1 cellular context compared by ENCODE assay signal in the genomic region with DNA sequence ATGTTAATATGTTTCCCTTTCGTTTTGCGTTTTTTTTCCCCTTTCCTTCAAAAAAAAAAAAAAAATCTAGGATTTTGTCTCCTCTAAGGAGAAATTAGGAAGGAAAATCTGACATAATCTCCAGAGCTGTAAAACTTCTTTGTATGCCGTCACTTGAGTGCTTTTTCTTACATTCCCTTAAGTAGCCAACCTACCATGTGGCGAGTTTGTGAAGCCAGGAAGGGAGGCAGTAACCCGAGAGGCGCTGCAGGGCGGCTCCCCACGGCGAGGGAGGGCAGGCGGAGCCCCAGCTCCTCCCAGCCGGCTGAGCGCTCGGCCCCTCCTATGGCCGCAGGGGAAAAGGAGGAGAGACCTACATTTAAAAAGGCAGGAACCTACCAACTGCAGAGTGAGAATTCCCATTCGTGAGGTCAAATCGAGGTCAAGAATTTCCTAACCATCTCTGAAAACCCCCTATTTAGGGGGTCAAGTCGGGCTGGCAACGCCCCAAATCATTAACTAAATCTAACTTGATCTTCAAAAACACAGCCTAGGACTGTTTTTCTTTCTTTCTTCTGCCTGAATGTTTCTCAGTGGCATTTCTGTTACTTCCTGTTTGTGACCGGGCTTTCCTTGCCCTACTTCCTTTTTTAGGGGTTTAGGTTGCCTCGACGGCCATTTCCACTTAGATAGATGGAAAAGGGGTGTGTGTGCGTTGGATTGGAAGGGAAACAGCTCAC.
TF ChIP-seq lines count a peak whose summit lies in the region.

No MANE protein-coding gene starts in this region.

TF ChIP-seq in K562, 482 proteins besides CTCF, POLR2A, EP300 and RAD21 (continued from another document and continues in another):
- TF ChIP-seq ATF1 (CRISPR knock-in tag; IDR thresholded peaks at IDR 0.05) = no peak
- TF ChIP-seq ATF1 (tag; IDR thresholded peaks at IDR 0.05) = peak; percentile 17; the same call in 1 of the 2 replicates
- TF ChIP-seq, protein P1, sequence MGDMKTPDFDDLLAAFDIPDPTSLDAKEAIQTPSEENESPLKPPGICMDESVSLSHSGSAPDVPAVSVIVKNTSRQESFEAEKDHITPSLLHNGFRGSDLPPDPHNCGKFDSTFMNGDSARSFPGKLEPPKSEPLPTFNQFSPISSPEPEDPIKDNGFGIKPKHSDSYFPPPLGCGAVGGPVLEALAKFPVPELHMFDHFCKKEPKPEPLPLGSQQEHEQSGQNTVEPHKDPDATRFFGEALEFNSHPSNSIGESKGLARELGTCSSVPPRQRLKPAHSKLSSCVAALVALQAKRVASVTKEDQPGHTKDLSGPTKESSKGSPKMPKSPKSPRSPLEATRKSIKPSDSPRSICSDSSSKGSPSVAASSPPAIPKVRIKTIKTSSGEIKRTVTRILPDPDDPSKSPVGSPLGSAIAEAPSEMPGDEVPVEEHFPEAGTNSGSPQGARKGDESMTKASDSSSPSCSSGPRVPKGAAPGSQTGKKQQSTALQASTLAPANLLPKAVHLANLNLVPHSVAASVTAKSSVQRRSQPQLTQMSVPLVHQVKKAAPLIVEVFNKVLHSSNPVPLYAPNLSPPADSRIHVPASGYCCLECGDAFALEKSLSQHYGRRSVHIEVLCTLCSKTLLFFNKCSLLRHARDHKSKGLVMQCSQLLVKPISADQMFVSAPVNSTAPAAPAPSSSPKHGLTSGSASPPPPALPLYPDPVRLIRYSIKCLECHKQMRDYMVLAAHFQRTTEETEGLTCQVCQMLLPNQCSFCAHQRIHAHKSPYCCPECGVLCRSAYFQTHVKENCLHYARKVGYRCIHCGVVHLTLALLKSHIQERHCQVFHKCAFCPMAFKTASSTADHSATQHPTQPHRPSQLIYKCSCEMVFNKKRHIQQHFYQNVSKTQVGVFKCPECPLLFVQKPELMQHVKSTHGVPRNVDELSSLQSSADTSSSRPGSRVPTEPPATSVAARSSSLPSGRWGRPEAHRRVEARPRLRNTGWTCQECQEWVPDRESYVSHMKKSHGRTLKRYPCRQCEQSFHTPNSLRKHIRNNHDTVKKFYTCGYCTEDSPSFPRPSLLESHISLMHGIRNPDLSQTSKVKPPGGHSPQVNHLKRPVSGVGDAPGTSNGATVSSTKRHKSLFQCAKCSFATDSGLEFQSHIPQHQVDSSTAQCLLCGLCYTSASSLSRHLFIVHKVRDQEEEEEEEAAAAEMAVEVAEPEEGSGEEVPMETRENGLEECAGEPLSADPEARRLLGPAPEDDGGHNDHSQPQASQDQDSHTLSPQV (IDR thresholded peaks at IDR 0.05) = peak; percentile 91
- TF ChIP-seq SPI1 (IDR thresholded peaks at IDR 0.05; ENCODE audit: borderline replicate concordance, low read depth, low read length) = peak; percentile 64
- TF ChIP-seq, protein P2, sequence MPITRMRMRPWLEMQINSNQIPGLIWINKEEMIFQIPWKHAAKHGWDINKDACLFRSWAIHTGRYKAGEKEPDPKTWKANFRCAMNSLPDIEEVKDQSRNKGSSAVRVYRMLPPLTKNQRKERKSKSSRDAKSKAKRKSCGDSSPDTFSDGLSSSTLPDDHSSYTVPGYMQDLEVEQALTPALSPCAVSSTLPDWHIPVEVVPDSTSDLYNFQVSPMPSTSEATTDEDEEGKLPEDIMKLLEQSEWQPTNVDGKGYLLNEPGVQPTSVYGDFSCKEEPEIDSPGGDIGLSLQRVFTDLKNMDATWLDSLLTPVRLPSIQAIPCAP (CRISPR knock-in tag; IDR thresholded peaks at IDR 0.05; ENCODE audit: borderline replicate concordance) = no peak
- no peak for TF ChIP-seq ZNF561 (CRISPR knock-in tag; conservative IDR thresholded peaks at IDR 0.05)
- TF ChIP-seq, protein P3, sequence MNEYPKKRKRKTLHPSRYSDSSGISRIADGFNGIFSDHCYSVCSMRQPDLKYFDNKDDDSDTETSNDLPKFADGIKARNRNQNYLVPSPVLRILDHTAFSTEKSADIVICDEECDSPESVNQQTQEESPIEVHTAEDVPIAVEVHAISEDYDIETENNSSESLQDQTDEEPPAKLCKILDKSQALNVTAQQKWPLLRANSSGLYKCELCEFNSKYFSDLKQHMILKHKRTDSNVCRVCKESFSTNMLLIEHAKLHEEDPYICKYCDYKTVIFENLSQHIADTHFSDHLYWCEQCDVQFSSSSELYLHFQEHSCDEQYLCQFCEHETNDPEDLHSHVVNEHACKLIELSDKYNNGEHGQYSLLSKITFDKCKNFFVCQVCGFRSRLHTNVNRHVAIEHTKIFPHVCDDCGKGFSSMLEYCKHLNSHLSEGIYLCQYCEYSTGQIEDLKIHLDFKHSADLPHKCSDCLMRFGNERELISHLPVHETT (CRISPR knock-in tag; conservative IDR thresholded peaks at IDR 0.05 in 1 of 2, IDR thresholded peaks at IDR 0.05 in 1 of 2) = no peak
- no peak for TF ChIP-seq ZNF583 (CRISPR knock-in tag; IDR thresholded peaks at IDR 0.05)
- TF ChIP-seq SREBF2 (CRISPR knock-in tag; IDR thresholded peaks at IDR 0.05) = no peak
- TF ChIP-seq KAT2B (IDR thresholded peaks at IDR 0.05; ENCODE audit: low read depth, low read length) = no peak
- TF ChIP-seq TCF7L2 (IDR thresholded peaks at IDR 0.05; ENCODE audit: low read depth, low read length) = no peak
- no peak for TF ChIP-seq LARP7 (IDR thresholded peaks at IDR 0.05)
- no peak for TF ChIP-seq TOE1 (IDR thresholded peaks at IDR 0.05; ENCODE audit: borderline replicate concordance)
- no peak for TF ChIP-seq TOE1 (CRISPR knock-in tag; IDR thresholded peaks at IDR 0.05; ENCODE audit: borderline replicate concordance, low read depth)
- no peak for TF ChIP-seq ZNF282 (CRISPR knock-in tag; IDR thresholded peaks at IDR 0.05)
- no peak for TF ChIP-seq SNIP1 (IDR thresholded peaks at IDR 0.05; ENCODE audit: low read depth)
- TF ChIP-seq, protein P4, sequence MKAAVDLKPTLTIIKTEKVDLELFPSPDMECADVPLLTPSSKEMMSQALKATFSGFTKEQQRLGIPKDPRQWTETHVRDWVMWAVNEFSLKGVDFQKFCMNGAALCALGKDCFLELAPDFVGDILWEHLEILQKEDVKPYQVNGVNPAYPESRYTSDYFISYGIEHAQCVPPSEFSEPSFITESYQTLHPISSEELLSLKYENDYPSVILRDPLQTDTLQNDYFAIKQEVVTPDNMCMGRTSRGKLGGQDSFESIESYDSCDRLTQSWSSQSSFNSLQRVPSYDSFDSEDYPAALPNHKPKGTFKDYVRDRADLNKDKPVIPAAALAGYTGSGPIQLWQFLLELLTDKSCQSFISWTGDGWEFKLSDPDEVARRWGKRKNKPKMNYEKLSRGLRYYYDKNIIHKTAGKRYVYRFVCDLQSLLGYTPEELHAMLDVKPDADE (conservative IDR thresholded peaks at IDR 0.05; ENCODE audit: control insufficient read depth, low read depth, low read length) = no peak
- no peak for TF ChIP-seq NONO (IDR thresholded peaks at IDR 0.05; ENCODE audit: low read depth in 2 of 2, low read length in 1 of 2)
- no peak for TF ChIP-seq MCM2 (IDR thresholded peaks at IDR 0.05; ENCODE audit: low read depth)
- TF ChIP-seq FOXJ2 (tag; IDR thresholded peaks at IDR 0.05) = no peak
- TF ChIP-seq FOXA3 (CRISPR knock-in tag; conservative IDR thresholded peaks at IDR 0.05 in 1 of 2, IDR thresholded peaks at IDR 0.05 in 1 of 2) = no peak
- TF ChIP-seq, protein P5, sequence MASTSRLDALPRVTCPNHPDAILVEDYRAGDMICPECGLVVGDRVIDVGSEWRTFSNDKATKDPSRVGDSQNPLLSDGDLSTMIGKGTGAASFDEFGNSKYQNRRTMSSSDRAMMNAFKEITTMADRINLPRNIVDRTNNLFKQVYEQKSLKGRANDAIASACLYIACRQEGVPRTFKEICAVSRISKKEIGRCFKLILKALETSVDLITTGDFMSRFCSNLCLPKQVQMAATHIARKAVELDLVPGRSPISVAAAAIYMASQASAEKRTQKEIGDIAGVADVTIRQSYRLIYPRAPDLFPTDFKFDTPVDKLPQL (IDR thresholded peaks at IDR 0.05; ENCODE audit: extremely low read depth, insufficient read length) = no peak
- no peak for TF ChIP-seq RFX7 (CRISPR knock-in tag; IDR thresholded peaks at IDR 0.05)
- TF ChIP-seq, protein P6, sequence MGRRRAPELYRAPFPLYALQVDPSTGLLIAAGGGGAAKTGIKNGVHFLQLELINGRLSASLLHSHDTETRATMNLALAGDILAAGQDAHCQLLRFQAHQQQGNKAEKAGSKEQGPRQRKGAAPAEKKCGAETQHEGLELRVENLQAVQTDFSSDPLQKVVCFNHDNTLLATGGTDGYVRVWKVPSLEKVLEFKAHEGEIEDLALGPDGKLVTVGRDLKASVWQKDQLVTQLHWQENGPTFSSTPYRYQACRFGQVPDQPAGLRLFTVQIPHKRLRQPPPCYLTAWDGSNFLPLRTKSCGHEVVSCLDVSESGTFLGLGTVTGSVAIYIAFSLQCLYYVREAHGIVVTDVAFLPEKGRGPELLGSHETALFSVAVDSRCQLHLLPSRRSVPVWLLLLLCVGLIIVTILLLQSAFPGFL (CRISPR knock-in tag; IDR thresholded peaks at IDR 0.05) = no peak
- no peak for TF ChIP-seq ZNF217 (CRISPR knock-in tag; IDR thresholded peaks at IDR 0.05)
- TF ChIP-seq RUNX1 (IDR thresholded peaks at IDR 0.05; ENCODE audit: low read depth) = no peak
- TF ChIP-seq SREBF1 (IDR thresholded peaks at IDR 0.05; ENCODE audit: borderline replicate concordance, low read depth, low read length) = no peak
- TF ChIP-seq, protein P7, sequence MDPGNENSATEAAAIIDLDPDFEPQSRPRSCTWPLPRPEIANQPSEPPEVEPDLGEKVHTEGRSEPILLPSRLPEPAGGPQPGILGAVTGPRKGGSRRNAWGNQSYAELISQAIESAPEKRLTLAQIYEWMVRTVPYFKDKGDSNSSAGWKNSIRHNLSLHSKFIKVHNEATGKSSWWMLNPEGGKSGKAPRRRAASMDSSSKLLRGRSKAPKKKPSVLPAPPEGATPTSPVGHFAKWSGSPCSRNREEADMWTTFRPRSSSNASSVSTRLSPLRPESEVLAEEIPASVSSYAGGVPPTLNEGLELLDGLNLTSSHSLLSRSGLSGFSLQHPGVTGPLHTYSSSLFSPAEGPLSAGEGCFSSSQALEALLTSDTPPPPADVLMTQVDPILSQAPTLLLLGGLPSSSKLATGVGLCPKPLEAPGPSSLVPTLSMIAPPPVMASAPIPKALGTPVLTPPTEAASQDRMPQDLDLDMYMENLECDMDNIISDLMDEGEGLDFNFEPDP (CRISPR knock-in tag; IDR thresholded peaks at IDR 0.05) = no peak
- peak; percentile 91 for TF ChIP-seq MYC (IDR thresholded peaks at IDR 0.05; ENCODE audit: low read depth, low read length)
- TF ChIP-seq MYC (CRISPR knock-in tag; IDR thresholded peaks at IDR 0.05; ENCODE audit: borderline replicate concordance, low read depth) = no peak
- TF ChIP-seq FUS (optimal IDR thresholded peaks at IDR 0.05; ENCODE audit: low read depth, low read length) = no peak
- TF ChIP-seq NR2C1 (IDR thresholded peaks at IDR 0.05) = peak; percentile 69
- peak; percentile 59 for TF ChIP-seq NR2C1 (tag; IDR thresholded peaks at IDR 0.05)
- TF ChIP-seq DNMT1 (IDR thresholded peaks at IDR 0.05) = no peak
- TF ChIP-seq KHSRP (IDR thresholded peaks at IDR 0.05) = no peak
- TF ChIP-seq, protein P8, sequence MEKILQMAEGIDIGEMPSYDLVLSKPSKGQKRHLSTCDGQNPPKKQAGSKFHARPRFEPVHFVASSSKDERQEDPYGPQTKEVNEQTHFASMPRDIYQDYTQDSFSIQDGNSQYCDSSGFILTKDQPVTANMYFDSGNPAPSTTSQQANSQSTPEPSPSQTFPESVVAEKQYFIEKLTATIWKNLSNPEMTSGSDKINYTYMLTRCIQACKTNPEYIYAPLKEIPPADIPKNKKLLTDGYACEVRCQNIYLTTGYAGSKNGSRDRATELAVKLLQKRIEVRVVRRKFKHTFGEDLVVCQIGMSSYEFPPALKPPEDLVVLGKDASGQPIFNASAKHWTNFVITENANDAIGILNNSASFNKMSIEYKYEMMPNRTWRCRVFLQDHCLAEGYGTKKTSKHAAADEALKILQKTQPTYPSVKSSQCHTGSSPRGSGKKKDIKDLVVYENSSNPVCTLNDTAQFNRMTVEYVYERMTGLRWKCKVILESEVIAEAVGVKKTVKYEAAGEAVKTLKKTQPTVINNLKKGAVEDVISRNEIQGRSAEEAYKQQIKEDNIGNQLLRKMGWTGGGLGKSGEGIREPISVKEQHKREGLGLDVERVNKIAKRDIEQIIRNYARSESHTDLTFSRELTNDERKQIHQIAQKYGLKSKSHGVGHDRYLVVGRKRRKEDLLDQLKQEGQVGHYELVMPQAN (IDR thresholded peaks at IDR 0.05; ENCODE audit: borderline replicate concordance) = no peak
- TF ChIP-seq DMBX1 (CRISPR knock-in tag; IDR thresholded peaks at IDR 0.05; ENCODE audit: borderline replicate concordance) = no peak
- TF ChIP-seq, protein P9, sequence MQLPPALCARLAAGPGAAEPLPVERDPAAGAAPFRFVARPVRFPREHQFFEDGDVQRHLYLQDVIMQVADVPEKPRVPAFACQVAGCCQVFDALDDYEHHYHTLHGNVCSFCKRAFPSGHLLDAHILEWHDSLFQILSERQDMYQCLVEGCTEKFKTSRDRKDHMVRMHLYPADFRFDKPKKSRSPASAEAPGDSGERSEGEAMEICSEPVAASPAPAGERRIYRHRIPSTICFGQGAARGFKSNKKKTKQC (CRISPR knock-in tag; IDR thresholded peaks at IDR 0.05) = no peak
- TF ChIP-seq CHD1 (IDR thresholded peaks at IDR 0.05; ENCODE audit: low read length) = no peak
- TF ChIP-seq, protein P10, sequence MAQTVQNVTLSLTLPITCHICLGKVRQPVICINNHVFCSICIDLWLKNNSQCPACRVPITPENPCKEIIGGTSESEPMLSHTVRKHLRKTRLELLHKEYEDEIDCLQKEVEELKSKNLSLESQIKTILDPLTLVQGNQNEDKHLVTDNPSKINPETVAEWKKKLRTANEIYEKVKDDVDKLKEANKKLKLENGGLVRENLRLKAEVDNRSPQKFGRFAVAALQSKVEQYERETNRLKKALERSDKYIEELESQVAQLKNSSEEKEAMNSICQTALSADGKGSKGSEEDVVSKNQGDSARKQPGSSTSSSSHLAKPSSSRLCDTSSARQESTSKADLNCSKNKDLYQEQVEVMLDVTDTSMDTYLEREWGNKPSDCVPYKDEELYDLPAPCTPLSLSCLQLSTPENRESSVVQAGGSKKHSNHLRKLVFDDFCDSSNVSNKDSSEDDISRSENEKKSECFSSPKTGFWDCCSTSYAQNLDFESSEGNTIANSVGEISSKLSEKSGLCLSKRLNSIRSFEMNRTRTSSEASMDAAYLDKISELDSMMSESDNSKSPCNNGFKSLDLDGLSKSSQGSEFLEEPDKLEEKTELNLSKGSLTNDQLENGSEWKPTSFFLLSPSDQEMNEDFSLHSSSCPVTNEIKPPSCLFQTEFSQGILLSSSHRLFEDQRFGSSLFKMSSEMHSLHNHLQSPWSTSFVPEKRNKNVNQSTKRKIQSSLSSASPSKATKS (CRISPR knock-in tag; IDR thresholded peaks at IDR 0.05) = no peak
- TF ChIP-seq GABPB1 (CRISPR knock-in tag; IDR thresholded peaks at IDR 0.05) = peak; percentile 50; the same call in 1 of the 2 replicates
- TF ChIP-seq RB1 (IDR thresholded peaks at IDR 0.05; ENCODE audit: low read depth) = no peak
- no peak for TF ChIP-seq JUNB (CRISPR knock-in tag; conservative IDR thresholded peaks at IDR 0.05)
- TF ChIP-seq, protein P11, sequence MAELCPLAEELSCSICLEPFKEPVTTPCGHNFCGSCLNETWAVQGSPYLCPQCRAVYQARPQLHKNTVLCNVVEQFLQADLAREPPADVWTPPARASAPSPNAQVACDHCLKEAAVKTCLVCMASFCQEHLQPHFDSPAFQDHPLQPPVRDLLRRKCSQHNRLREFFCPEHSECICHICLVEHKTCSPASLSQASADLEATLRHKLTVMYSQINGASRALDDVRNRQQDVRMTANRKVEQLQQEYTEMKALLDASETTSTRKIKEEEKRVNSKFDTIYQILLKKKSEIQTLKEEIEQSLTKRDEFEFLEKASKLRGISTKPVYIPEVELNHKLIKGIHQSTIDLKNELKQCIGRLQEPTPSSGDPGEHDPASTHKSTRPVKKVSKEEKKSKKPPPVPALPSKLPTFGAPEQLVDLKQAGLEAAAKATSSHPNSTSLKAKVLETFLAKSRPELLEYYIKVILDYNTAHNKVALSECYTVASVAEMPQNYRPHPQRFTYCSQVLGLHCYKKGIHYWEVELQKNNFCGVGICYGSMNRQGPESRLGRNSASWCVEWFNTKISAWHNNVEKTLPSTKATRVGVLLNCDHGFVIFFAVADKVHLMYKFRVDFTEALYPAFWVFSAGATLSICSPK (IDR thresholded peaks at IDR 0.05; ENCODE audit: borderline replicate concordance) = no peak
- no peak for TF ChIP-seq ZNF778 (CRISPR knock-in tag; IDR thresholded peaks at IDR 0.05)
